ENCODE assay signal across 13 cellular contexts in genomic region chr3:99862208-99862607, GRCh38. TPM values are rescaled to one million over a fixed set of nuclear protein-coding genes. Genes with fewer than 3 reads are reported as not detected.
DNase-seq lines count a peak whose midpoint lies in the region; ATAC-seq, FAIRE-seq and TF ChIP-seq lines count a peak whose summit lies in the region.
"Had no signal": no experiment of that assay in that cellular context is flagged by ENCODE, and none has a peak within 500 bp of the region (broad histone marks: within the 10 kb centered on the region; RNA-seq: fewer than 3 reads in every experiment).

No MANE protein-coding gene starts in this region.

- H3K27ac ChIP-seq in brain microvascular endothelial cell (peak overlapping the region; percentile 79), mesenchymal stem cell (ENCODE audit: low read length, poor library complexity, severe bottlenecking) (peak overlapping the region; percentile 19)

- H3K18ac ChIP-seq in mesenchymal stem cell (ENCODE audit: low read depth in 1 of 2, low read length in 2 of 2): no peak overlapping the region

- no peaks in the 10 kb centered on the region for H3K9me3 Mint-ChIP-seq in glutamatergic neuron (ENCODE audit: unreplicated experiment)
- H3K9me3 Mint-ChIP-seq: activated CD4-positive, alpha-beta T cell treated with anti-CD3 and anti-CD28 coated beads, Interleukin-2, amount 10 ng/mL, durations not matched to agents 7 days and 5 days; activated T-helper 1 cell treated with anti-CD3 and anti-CD28 coated beads, Interleukin-12 subunit alpha, Interleukin-12 subunit beta, Interleukin-2, Interleukin-4 antibody, amounts not matched to agents 30 ng/mL and 10 ng/mL and 1 ng/mL, durations not matched to agents 14 hours and 24 hours and 36 hours had no signal

- no peak overlapping the region for H2BK12ac ChIP-seq in mesenchymal stem cell (ENCODE audit: low read length in 2 of 2)

- no peak overlapping the region for H3K4me3 ChIP-seq in brain microvascular endothelial cell (ENCODE audit: low read depth, low read length)
- no peak overlapping the region for H3K4me3 ChIP-seq in mesenchymal stem cell (ENCODE audit: insufficient read depth in 1 of 2, low read depth in 1 of 2, low read length in 2 of 2)
- H3K4me3 ChIP-seq: mucosa of descending colon had no signal

- DNase-seq in HTR-8/SVneo (ENCODE audit: insufficient read length, low spot score) (no peak), brain microvascular endothelial cell (peak; percentile 78), mesenchymal stem cell (peak; percentile 72), activated gamma-delta T cell treated with Interleukin-2 at 50 U/mL for 16 hours (no peak), NCI-H2107 (lab: John Stamatoyannopoulos, UW) (no peak), glutamatergic neuron (no peak)
- DNase-seq: activated CD4-positive, alpha-beta T cell treated with anti-CD3 and anti-CD28 coated beads, Interleukin-2, amount 10 ng/mL, durations not matched to agents 7 days and 5 days; mucosa of descending colon; T-helper 2 cell had no signal

- no peaks in the 10 kb centered on the region for H3K27me3 Mint-ChIP-seq in glutamatergic neuron (ENCODE audit: unreplicated experiment)
- H3K27me3 Mint-ChIP-seq: activated CD4-positive, alpha-beta T cell treated with anti-CD3 and anti-CD28 coated beads, Interleukin-2, amount 10 ng/mL, durations not matched to agents 7 days and 5 days had no signal

- no peak overlapping the region for H4K91ac ChIP-seq in mesenchymal stem cell (ENCODE audit: low read length)

- H3K79me1 ChIP-seq in mesenchymal stem cell (replicated peaks; ENCODE audit: low read length, poor library complexity, severe bottlenecking): peaks cover 4% of the 10 kb centered on the region

- peaks cover 14% of the 10 kb centered on the region for H3K36me3 ChIP-seq in brain microvascular endothelial cell (replicated peaks)
- H3K36me3 ChIP-seq in mesenchymal stem cell (ENCODE audit: control insufficient read depth in 1 of 2, insufficient read depth in 2 of 2, low read depth in 1 of 2, low read length in 2 of 2): peaks cover 13 to 74% of the 10 kb centered on the region in 2 experiments

- WGBS in mesenchymal stem cell: 15% methylated on average over 2 of the region's 2 CpGs

- TF ChIP-seq CTCF in brain microvascular endothelial cell (IDR thresholded peaks at IDR 0.05; ENCODE audit: low read depth, low read length, missing control alignments) (no peak), glutamatergic neuron (IDR thresholded peaks at IDR 0.05; ENCODE audit: partially characterized antibody, unreplicated experiment) (no peak)

- H3K4me1 Mint-ChIP-seq in glutamatergic neuron (ENCODE audit: low read depth, unreplicated experiment): no peaks in the 10 kb centered on the region

- H2AK5ac ChIP-seq in mesenchymal stem cell (ENCODE audit: low read length, severe bottlenecking): no peak overlapping the region

- no peak overlapping the region for H2BK5ac ChIP-seq in mesenchymal stem cell (ENCODE audit: low read depth, low read length, poor library complexity, severe bottlenecking)

- H3K9ac ChIP-seq in mesenchymal stem cell (ENCODE audit: low read length): peak overlapping the region; percentile 10

- H3K4me2 ChIP-seq in mesenchymal stem cell (ENCODE audit: low read length, poor library complexity, severe bottlenecking): no peak overlapping the region

- H2BK15ac ChIP-seq in mesenchymal stem cell (ENCODE audit: low read depth, poor library complexity, severe bottlenecking): no peak overlapping the region

- H3K9me3 ChIP-seq in mesenchymal stem cell (ENCODE audit: control insufficient read depth, low read length): no peaks in the 10 kb centered on the region
- H3K9me3 ChIP-seq: mucosa of descending colon had no signal

- in situ Hi-C loops in brain microvascular endothelial cell (cut with HindIII; ENCODE audit: low pct_ligation_motif_present, low sequenced_read_pairs): no loop called here

- peak; percentile 54 for FAIRE-seq in HTR-8/SVneo (lab: Jason Lieb, UNC)
- FAIRE-seq: D721Med, islet of Langerhans had no signal

- no peak overlapping the region for H2AFZ ChIP-seq in mesenchymal stem cell (ENCODE audit: low read depth, low read length)

- no peak overlapping the region for H3K27ac Mint-ChIP-seq in glutamatergic neuron (ENCODE audit: unreplicated experiment)
- H3K27ac Mint-ChIP-seq: activated CD4-positive, alpha-beta T cell treated with anti-CD3 and anti-CD28 coated beads, Interleukin-2, amount 10 ng/mL, durations not matched to agents 7 days and 5 days; activated T-helper 1 cell treated with anti-CD3 and anti-CD28 coated beads, Interleukin-12 subunit alpha, Interleukin-12 subunit beta, Interleukin-2, Interleukin-4 antibody, amounts not matched to agents 30 ng/mL and 10 ng/mL and 1 ng/mL, durations not matched to agents 14 hours and 24 hours and 36 hours had no signal

- H3K27me3 ChIP-seq in brain microvascular endothelial cell (replicated peaks) (no peaks in the 10 kb centered on the region), mesenchymal stem cell (ENCODE audit: control insufficient read depth in 1 of 2, insufficient read depth in 1 of 2, low read length in 2 of 2) (no peaks in the 10 kb centered on the region)

- no peak overlapping the region for H3K14ac ChIP-seq in mesenchymal stem cell (ENCODE audit: low read length in 2 of 2)

- H3K23ac ChIP-seq in mesenchymal stem cell (ENCODE audit: low read length in 2 of 2): no peak overlapping the region

- ATAC-seq in GM19023 (IDR thresholded peaks at IDR 0.05; ENCODE audit: unreplicated experiment): no peak
- ATAC-seq: mucosa of descending colon had no signal

- no peak overlapping the region for H2BK120ac ChIP-seq in mesenchymal stem cell (ENCODE audit: low read depth, low read length)

- no peak overlapping the region for H3K4me3 Mint-ChIP-seq in glutamatergic neuron (ENCODE audit: unreplicated experiment)
- H3K4me3 Mint-ChIP-seq: activated CD4-positive, alpha-beta T cell treated with anti-CD3 and anti-CD28 coated beads, Interleukin-2, amount 10 ng/mL, durations not matched to agents 7 days and 5 days; activated T-helper 1 cell treated with anti-CD3 and anti-CD28 coated beads, Interleukin-12 subunit alpha, Interleukin-12 subunit beta, Interleukin-2, Interleukin-4 antibody, amounts not matched to agents 30 ng/mL and 10 ng/mL and 1 ng/mL, durations not matched to agents 14 hours and 24 hours and 36 hours had no signal

- peaks cover 3% of the 10 kb centered on the region for H3K36me3 Mint-ChIP-seq in glutamatergic neuron (ENCODE audit: unreplicated experiment)

- peaks cover 8% of the 10 kb centered on the region for H3K4me1 ChIP-seq in mesenchymal stem cell (ENCODE audit: control insufficient read depth, insufficient read depth, low read depth, low read length)

- H3K4ac ChIP-seq in mesenchymal stem cell (ENCODE audit: low read depth in 1 of 2, low read length in 2 of 2): no peak overlapping the region

- no peak overlapping the region for H4K8ac ChIP-seq in mesenchymal stem cell (ENCODE audit: low read length)

RNA-seq across cellular contexts. Expression of gene CMSS1, which starts 44.5 kb away (rescaled TPM):
- 11.1 TPM for polyA plus RNA-seq in mesenchymal stem cell (2013, experiment 1 of 2)
- 12.6 TPM for polyA plus RNA-seq in mesenchymal stem cell (2013, experiment 2 of 2)
- total RNA-seq in glutamatergic neuron (ENCODE audit: unreplicated experiment): 37.8 TPM

Comparison
In these comparisons a context has a peak if more than half of its experiments do, and no peak if none do; other contexts are left out.
1. DNase-seq: peak in brain microvascular endothelial cell (single experiment) and mesenchymal stem cell (single experiment); none in HTR-8/SVneo (single experiment), activated gamma-delta T cell treated with Interleukin-2 at 50 U/mL for 16 hours (single experiment), NCI-H2107 (single experiment) and glutamatergic neuron (single experiment).